In genomic region chr11:67276821-67277230, GRCh38 we compare ENCODE assay signal across 9 cellular contexts. TPM values are rescaled to one million over a fixed set of nuclear protein-coding genes. Genes with fewer than 3 reads are reported as not detected.
DNase-seq lines count a peak whose midpoint lies in the region; ATAC-seq and TF ChIP-seq lines count a peak whose summit lies in the region.
"Had no signal": no experiment of that assay in that cellular context is flagged by ENCODE, and none has a peak within 500 bp of the region (broad histone marks: within the 10 kb centered on the region; RNA-seq: fewer than 3 reads in every experiment).

No MANE protein-coding gene starts in this region.

- H3K27ac ChIP-seq in HL-60 (replicated peaks) = peak overlapping the region; percentile 100
- peak overlapping the region; percentile 79 for H3K27ac ChIP-seq in fibroblast of lung (ENCODE audit: insufficient read depth, low read length)
- H3K27ac ChIP-seq: 22Rv1 had no signal

- peaks cover 41% of the 10 kb centered on the region for H3K36me3 Mint-ChIP-seq in activated B cell treated with CpG ODN at 0.5 μM for 24 hours (ENCODE audit: low read depth)

- H3K27me3 Mint-ChIP-seq in activated B cell treated with CpG ODN at 0.5 μM for 24 hours = no peaks in the 10 kb centered on the region

- DNase-seq in DMS 273 (lab: John Stamatoyannopoulos, UW; ENCODE audit: unreplicated experiment) (peak; percentile 71), DMS 273 treated with DMSO at 0.1 percent for 48 hours (lab: John Stamatoyannopoulos, UW) (no peak), HL-60 (ENCODE audit: low read depth in 1 of 2, low spot score in 1 of 2) (peak; percentile 88 to 96), activated B cell treated with CpG ODN at 0.5 μM for 24 hours (no peak), fibroblast of lung (ENCODE audit: low read depth in 2 of 2) (peak in 1 of 2 donors; percentile 53), retinal pigment epithelial cell (ENCODE audit: low read depth) (no peak), NCI-H1092 treated with DMSO at 0.1 percent for 48 hours (lab: John Stamatoyannopoulos, UW) (no peak)

- CTCF ChIA-PET in activated B cell treated with CpG ODN at 0.5 μM for 24 hours (lab: Charles Lee) = interaction anchor here (0.9 to 3.1 kb wide), 6 partner anchors 9 to 105 kb away, joined by 3 to 19 read pairs (median 8); partner anchors contain the start of genes ANKRD13D and GRK2

- peaks cover 41% of the 10 kb centered on the region for H3K79me2 ChIP-seq in fibroblast of lung (ENCODE audit: control insufficient read depth, insufficient read depth, low read length)

- peak overlapping the region; percentile 18 for H3K9ac ChIP-seq in fibroblast of lung (ENCODE audit: insufficient read depth, low read length)

- H3K36me3 ChIP-seq in fibroblast of lung (ENCODE audit: control insufficient read depth, insufficient read depth, low read length) = peaks cover 21% of the 10 kb centered on the region

- H2AFZ ChIP-seq in fibroblast of lung (ENCODE audit: low read length) = no peak overlapping the region

- peaks cover 27% of the 10 kb centered on the region for H3K4me1 ChIP-seq in fibroblast of lung (ENCODE audit: control insufficient read depth, extremely low read depth, insufficient read depth, low read length)

- H3K4me3 ChIP-seq in HL-60 (replicated peaks; ENCODE audit: insufficient read depth, low read length) (no peak overlapping the region), fibroblast of lung (replicated peaks in 1 of 4; ENCODE audit: control extremely low read depth in 1 of 4, insufficient read depth in 1 of 4, low read depth in 3 of 4, low read length in 4 of 4) (peak overlapping the region in 1 of 4 experiments; percentile 54), retinal pigment epithelial cell (ENCODE audit: low read length) (no peak overlapping the region)

- H3K27me3 ChIP-seq in HL-60 (ENCODE audit: insufficient read depth, poor library complexity, severe bottlenecking) (no peaks in the 10 kb centered on the region), fibroblast of lung (ENCODE audit: control insufficient read depth, insufficient read depth, low read length) (no peaks in the 10 kb centered on the region)

- peak overlapping the region; percentile 98 for H3K27ac Mint-ChIP-seq in activated B cell treated with CpG ODN at 0.5 μM for 24 hours

- no peaks in the 10 kb centered on the region for H3K9me3 Mint-ChIP-seq in activated B cell treated with CpG ODN at 0.5 μM for 24 hours

- no peaks in the 10 kb centered on the region for H3K9me3 ChIP-seq in fibroblast of lung (ENCODE audit: control insufficient read depth, insufficient read depth, low read depth, low read length)

- H3K4me3 Mint-ChIP-seq in activated B cell treated with CpG ODN at 0.5 μM for 24 hours = peak overlapping the region; percentile 59

- intact Hi-C loops in activated B cell treated with CpG ODN at 0.5 μM for 24 hours (cut with micrococcal nuclease) = loop anchor here (1.0 kb wide), 3 partner anchors 9 to 40 kb away; no protein-coding TSS in a partner anchor

- H3K4me2 ChIP-seq in fibroblast of lung (ENCODE audit: extremely low read depth, insufficient read depth, low read length) = peak overlapping the region; percentile 55

- H3K4me1 Mint-ChIP-seq in activated B cell treated with CpG ODN at 0.5 μM for 24 hours = peaks cover 88% of the 10 kb centered on the region

- POLR2A ChIA-PET in activated B cell treated with CpG ODN at 0.5 μM for 24 hours (lab: Charles Lee) = interaction anchor here (0.6 to 5.2 kb wide), 12 partner anchors 9 to 189 kb away, joined by 3 to 164 read pairs (median 9); partner anchors contain the start of genes ANKRD13D, CLCF1, GRK2 and POLD4

- peak; percentile 28 for TF ChIP-seq CTCF in HL-60 (IDR thresholded peaks at IDR 0.05; ENCODE audit: insufficient read depth, low read length)
- TF ChIP-seq CTCF in activated B cell treated with CpG ODN at 0.5 μM for 24 hours (IDR thresholded peaks at IDR 0.05) = no peak
- TF ChIP-seq CTCF in fibroblast of lung (conservative IDR thresholded peaks at IDR 0.05 in 1 of 2, IDR thresholded peaks at IDR 0.05 in 1 of 2; ENCODE audit: low read depth in 1 of 2, low read length in 2 of 2) = peak; percentile 21 to 25
- TF ChIP-seq CTCF in retinal pigment epithelial cell (conservative IDR thresholded peaks at IDR 0.05; ENCODE audit: low read depth, low read length) = peak; percentile 23

- H4K20me1 ChIP-seq in fibroblast of lung (ENCODE audit: control insufficient read depth, extremely low read depth, insufficient read depth, low read length) = no peaks in the 10 kb centered on the region

- peak; percentile 1 for ATAC-seq in activated B cell treated with CpG ODN at 0.5 μM for 24 hours (ENCODE audit: low read depth)
- ATAC-seq in HG03571 (IDR thresholded peaks at IDR 0.05; ENCODE audit: unreplicated experiment) = no peak

RNA-seq across cellular contexts. Expression of gene GRK2, which starts 10.6 kb away (rescaled TPM):
- total RNA-seq in activated B cell treated with CpG ODN at 0.5 μM for 24 hours = 159 and 175 TPM in 2 replicates
- total RNA-seq in fibroblast of lung = 21.6 and 28.9 TPM in 2 replicates
- 20.1 and 26.3 TPM in 2 replicates for polyA plus RNA-seq in fibroblast of lung
- 24.7 and 30.8 TPM in 2 replicates for polyA plus RNA-seq in fibroblast of lung (2012)
- polyA minus RNA-seq in fibroblast of lung (ENCODE audit: low replicate concordance) = 48.4 and 104 TPM in 2 replicates

RNA-seq across cellular contexts. Expression of gene ANKRD13D, which starts 12.3 kb away (rescaled TPM):
- total RNA-seq in activated B cell treated with CpG ODN at 0.5 μM for 24 hours = 97.2 and 116 TPM in 2 replicates
- total RNA-seq in fibroblast of lung = 31.8 and 45.4 TPM in 2 replicates
- 11.5 and 12.9 TPM in 2 replicates for polyA plus RNA-seq in fibroblast of lung
- 12.7 and 16.8 TPM in 2 replicates for polyA plus RNA-seq in fibroblast of lung (2012)
- 16.9 and 22.8 TPM in 2 replicates for polyA minus RNA-seq in fibroblast of lung (ENCODE audit: low replicate concordance)

RNA-seq across cellular contexts. Expression of gene SSH3, which starts 26.5 kb away (rescaled TPM):
- total RNA-seq in activated B cell treated with CpG ODN at 0.5 μM for 24 hours = 5.1 and 7.7 TPM in 2 replicates
- total RNA-seq in fibroblast of lung = 11.3 and 15.7 TPM in 2 replicates
- 6.9 and 7.5 TPM in 2 replicates for polyA plus RNA-seq in fibroblast of lung
- polyA plus RNA-seq in fibroblast of lung (2012) = 28.9 and 30.6 TPM in 2 replicates
- 15.6 and 18.8 TPM in 2 replicates for polyA minus RNA-seq in fibroblast of lung (ENCODE audit: low replicate concordance)

Comparison
In these comparisons a context has a peak if more than half of its experiments do, and no peak if none do; other contexts are left out.
1. DNase-seq: peak in DMS 273 (single experiment) and HL-60 (2 of 2); none in DMS 273 treated with DMSO at 0.1 percent for 48 hours (single experiment), activated B cell treated with CpG ODN at 0.5 μM for 24 hours (single experiment), retinal pigment epithelial cell (single experiment) and NCI-H1092 treated with DMSO at 0.1 percent for 48 hours (single experiment).